ENCODE assay signal across 1 cellular context in genomic region chr19:29842471-29843179, GRCh38.
TF ChIP-seq lines count a peak whose summit lies in the region.

No MANE protein-coding gene starts in this region.

TF ChIP-seq in H1, 55 proteins besides CTCF, POLR2A, EP300 and RAD21:
- peak; percentile 59; the same call in 1 of the 2 replicates for TF ChIP-seq CEBPB (IDR thresholded peaks at IDR 0.05; ENCODE audit: low read depth, low read length)
- no peak for TF ChIP-seq KDM1A (IDR thresholded peaks at IDR 0.05; ENCODE audit: borderline replicate concordance, low read length)
